ENCODE assay signal across 18 cellular contexts in genomic region chr21:23949493-23949892, GRCh38.
"Had no signal": no experiment of that assay in that cellular context is flagged by ENCODE, and none has a peak within 500 bp of the region (broad histone marks: within the 10 kb centered on the region; RNA-seq: fewer than 3 reads in every experiment).

No MANE protein-coding gene starts in this region.

- H3K4me3 Mint-ChIP-seq: activated CD4-positive, alpha-beta memory T cell treated with anti-CD3 and anti-CD28 coated beads, Interleukin-2, amount 10 ng/mL, durations not matched to agents 7 days and 5 days; dendritic cell treated with granulocyte-macrophage colony-stimulating factor and Interleukin-4, amounts not matched to agents 40 ng/mL and 50 ng/mL, for 4 days; neural crest cell; stimulated activated naive CD8-positive, alpha-beta T cell treated with anti-CD3 and anti-CD28 coated beads, Interleukin-15, Interleukin-2, amounts not matched to agents 100 ng/mL and 50 ng/mL, for 24 hours; T-helper 17 cell had no signal

- H3K36me3 Mint-ChIP-seq: immature natural killer cell had no signal

- H3K9me3 Mint-ChIP-seq: activated CD4-positive, alpha-beta memory T cell treated with anti-CD3 and anti-CD28 coated beads, Interleukin-2, amount 10 ng/mL, durations not matched to agents 7 days and 5 days; dendritic cell treated with granulocyte-macrophage colony-stimulating factor and Interleukin-4, amounts not matched to agents 40 ng/mL and 50 ng/mL, for 4 days had no signal

- H3K4me1 Mint-ChIP-seq: neural crest cell had no signal

- H3K27me3 Mint-ChIP-seq: activated CD4-positive, alpha-beta memory T cell treated with anti-CD3 and anti-CD28 coated beads, Interleukin-2, amount 10 ng/mL, durations not matched to agents 7 days and 5 days; progenitor cell of endocrine pancreas; stimulated activated naive CD8-positive, alpha-beta T cell treated with anti-CD3 and anti-CD28 coated beads, Interleukin-15, Interleukin-2, amounts not matched to agents 100 ng/mL and 50 ng/mL, for 24 hours; T-helper 17 cell had no signal

- H3K27ac Mint-ChIP-seq: activated CD4-positive, alpha-beta memory T cell treated with anti-CD3 and anti-CD28 coated beads, Interleukin-2, amount 10 ng/mL, durations not matched to agents 7 days and 5 days; dendritic cell treated with granulocyte-macrophage colony-stimulating factor and Interleukin-4, amounts not matched to agents 40 ng/mL and 50 ng/mL, for 4 days; progenitor cell of endocrine pancreas; stimulated activated naive CD8-positive, alpha-beta T cell treated with anti-CD3 and anti-CD28 coated beads, Interleukin-15, Interleukin-2, amounts not matched to agents 100 ng/mL and 50 ng/mL, for 24 hours; T-helper 17 cell had no signal

- ATAC-seq: gastroesophageal sphincter, heart right ventricle, T-helper 17 cell had no signal

- DNase-seq: activated CD4-positive, alpha-beta memory T cell treated with anti-CD3 and anti-CD28 coated beads, Interleukin-2, amount 10 ng/mL, durations not matched to agents 7 days and 5 days; activated CD8-positive, alpha-beta memory T cell treated with anti-CD3 and anti-CD28 coated beads, Interleukin-2, amount 50 U/mL, for 48 hours; activated gamma-delta T cell; activated T-cell treated with anti-CD3 and anti-CD28 coated beads, Interleukin-2, amount 50 U/mL, for 48 hours; effector CD8-positive, alpha-beta T cell; heart right ventricle; immature natural killer cell; kidney glomerular epithelial cell; left ventricle myocardium inferior; T-helper 17 cell; transverse colon; uterus; WERI-Rb-1 had no signal
